In the genomic region with DNA sequence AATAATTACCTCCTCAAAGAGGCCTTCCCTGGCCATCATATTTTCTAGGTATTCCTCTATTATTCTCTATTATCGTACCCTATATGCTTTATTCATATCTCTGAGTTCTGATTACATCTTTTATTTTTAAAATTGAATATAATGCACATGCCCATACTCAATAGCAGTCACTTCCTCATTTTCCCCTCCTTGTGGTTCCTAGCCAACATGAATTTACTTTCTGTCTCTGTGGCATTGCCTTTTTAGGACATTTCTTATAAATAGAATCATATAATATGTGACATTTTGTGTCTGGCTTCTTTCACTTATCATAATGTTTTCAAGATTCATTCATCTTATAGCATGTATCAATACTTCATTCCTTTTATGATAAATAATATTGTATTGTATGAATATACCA, we compare ENCODE assay signal across 17 cellular contexts.
"Had no signal": no experiment of that assay in that cellular context is flagged by ENCODE, and none has a peak within 500 bp of the region (broad histone marks: within the 10 kb centered on the region; RNA-seq: fewer than 3 reads in every experiment).

No MANE protein-coding gene starts in this region.

- H3K36me3 ChIP-seq: heart right ventricle, right atrium auricular region, thyroid gland had no signal

- H3K27ac ChIP-seq: body of pancreas, coronary artery, heart right ventricle, right atrium auricular region, skin epidermis, thyroid gland had no signal

- H3K9me3 ChIP-seq: body of pancreas, thyroid gland had no signal

- ATAC-seq: body of pancreas, heart right ventricle, left lobe of liver, natural killer cell had no signal

- H3K27me3 Mint-ChIP-seq: activated naive CD4-positive, alpha-beta T cell treated with anti-CD3 and anti-CD28 coated beads, Interleukin-2, amount 50 U/mL, for 24 hours had no signal

- H3K4me1 Mint-ChIP-seq: activated naive CD4-positive, alpha-beta T cell treated with anti-CD3 and anti-CD28 coated beads, Interleukin-2, amount 50 U/mL, for 24 hours; natural killer cell had no signal

- H3K27ac Mint-ChIP-seq: activated naive CD4-positive, alpha-beta T cell treated with anti-CD3 and anti-CD28 coated beads, Interleukin-2, amount 50 U/mL, for 24 hours; natural killer cell had no signal

- H3K36me3 Mint-ChIP-seq: activated naive CD4-positive, alpha-beta T cell treated with anti-CD3 and anti-CD28 coated beads, Interleukin-2, amount 50 U/mL, for 24 hours; natural killer cell had no signal

- DNase-seq: activated CD4-positive, alpha-beta T cell treated with anti-CD3 and anti-CD28 coated beads for 4 hours; activated T-cell treated with anti-CD3 and anti-CD28 coated beads for 4 hours; amniotic stem cell; body of pancreas; central memory CD4-positive, alpha-beta T cell; effector CD4-positive, alpha-beta T cell; heart right ventricle; islet precursor cell; mammary epithelial cell; natural killer cell; posterior cingulate gyrus; thyroid gland had no signal

- H3K4me1 ChIP-seq: body of pancreas, heart right ventricle, right atrium auricular region, thyroid gland had no signal

- H3K4me3 ChIP-seq: body of pancreas, coronary artery, heart right ventricle, right atrium auricular region, skin epidermis, thyroid gland had no signal

- H3K27me3 ChIP-seq: body of pancreas, heart right ventricle, right atrium auricular region, thyroid gland had no signal

- H3K4me3 Mint-ChIP-seq: activated naive CD4-positive, alpha-beta T cell treated with anti-CD3 and anti-CD28 coated beads, Interleukin-2, amount 50 U/mL, for 24 hours; natural killer cell had no signal
